ENCODE assay signal across 1 cellular context in genomic region chr6:36508532-36508931, GRCh38.
TF ChIP-seq lines count a peak whose summit lies in the region.

No MANE protein-coding gene starts in this region.

TF ChIP-seq in HEK293, 187 proteins besides CTCF, POLR2A, EP300 and RAD21 (continued from another document):
- TF ChIP-seq ZNF639 (tag by site-specific recombination; IDR thresholded peaks at IDR 0.05) (no peak), ZNF302 (tag by site-specific recombination; IDR thresholded peaks at IDR 0.05; ENCODE audit: low read depth) (no peak), ZNF629 (tag by site-specific recombination; IDR thresholded peaks at IDR 0.05) (no peak), OSR2 (tag by site-specific recombination; IDR thresholded peaks at IDR 0.05) (no peak)
